ENCODE assay signal across 23 cellular contexts in genomic region chr17:66531826-66532439, GRCh38.
DNase-seq lines count a peak whose midpoint lies in the region; ATAC-seq, FAIRE-seq and TF ChIP-seq lines count a peak whose summit lies in the region.
"Had no signal": no experiment of that assay in that cellular context is flagged by ENCODE, and none has a peak within 500 bp of the region (broad histone marks: within the 10 kb centered on the region; RNA-seq: fewer than 3 reads in every experiment).

No MANE protein-coding gene starts in this region.

- peak overlapping the region; percentile 48 for H3K27ac ChIP-seq in muscle layer of colon (ENCODE audit: low read depth, low read length)
- H3K27ac ChIP-seq: BLaER1, body of pancreas, colonic mucosa, HL-60, neural progenitor cell had no signal

- H3K27ac Mint-ChIP-seq in activated naive CD4-positive, alpha-beta T cell treated with anti-CD3 and anti-CD28 coated beads, Interleukin-2, amount 50 U/mL, for 24 hours: peak overlapping the region; percentile 59
- H3K27ac Mint-ChIP-seq: IgD-negative memory B cell, T-helper 17 cell had no signal

- FAIRE-seq in GM19239 (lab: Jason Lieb, UNC): no peak
- FAIRE-seq: endometrium had no signal

- peaks cover 76% of the 10 kb centered on the region for H3K4me1 Mint-ChIP-seq in activated naive CD4-positive, alpha-beta T cell treated with anti-CD3 and anti-CD28 coated beads, Interleukin-2, amount 50 U/mL, for 24 hours

- TF ChIP-seq CTCF in astrocyte of the spinal cord (IDR thresholded peaks at IDR 0.05; ENCODE audit: low read depth, low read length): no peak

- no peak overlapping the region for H3K9ac ChIP-seq in muscle layer of colon (ENCODE audit: low read length)
- H3K9ac ChIP-seq: BLaER1, neural progenitor cell had no signal

- H3K4me3 ChIP-seq in astrocyte of the spinal cord (ENCODE audit: low read depth, low read length): no peak overlapping the region
- H3K4me3 ChIP-seq in muscle layer of colon (ENCODE audit: low read depth in 1 of 2, low read length in 2 of 2): no peak overlapping the region
- H3K4me3 ChIP-seq: BLaER1, body of pancreas, colonic mucosa, neural progenitor cell, vagina had no signal

- no peaks in the 10 kb centered on the region for H3K36me3 ChIP-seq in muscle layer of colon (ENCODE audit: insufficient read depth, low read length)
- H3K36me3 ChIP-seq: BLaER1, colonic mucosa, neural progenitor cell, vagina had no signal

- H3K4me3 Mint-ChIP-seq in activated naive CD4-positive, alpha-beta T cell treated with anti-CD3 and anti-CD28 coated beads, Interleukin-2, amount 50 U/mL, for 24 hours: no peak overlapping the region
- H3K4me3 Mint-ChIP-seq: activated T-cell treated with anti-CD3 and anti-CD28 coated beads, Interleukin-2, amount 50 U/mL, for 4 hours; IgD-negative memory B cell; T-helper 17 cell had no signal

- H3K9me3 Mint-ChIP-seq in activated naive CD4-positive, alpha-beta T cell treated with anti-CD3 and anti-CD28 coated beads, Interleukin-2, amount 50 U/mL, for 24 hours: no peaks in the 10 kb centered on the region
- H3K9me3 Mint-ChIP-seq: activated naive CD4-positive, alpha-beta T cell treated with anti-CD3 and anti-CD28 coated beads, Interleukin-2, amount 50 U/mL, for 72 hours; activated T-cell treated with anti-CD3 and anti-CD28 coated beads, Interleukin-2, amount 50 U/mL, for 4 hours had no signal

- in situ Hi-C loops in astrocyte of the spinal cord (cut with HindIII; ENCODE audit: low sequenced_read_pairs): no loop called here

- H3K27me3 Mint-ChIP-seq in activated naive CD4-positive, alpha-beta T cell treated with anti-CD3 and anti-CD28 coated beads, Interleukin-2, amount 50 U/mL, for 24 hours: no peaks in the 10 kb centered on the region
- H3K27me3 Mint-ChIP-seq: IgD-negative memory B cell, T-helper 17 cell had no signal

- no peaks in the 10 kb centered on the region for H3K9me3 ChIP-seq in muscle layer of colon (ENCODE audit: low read length)
- H3K9me3 ChIP-seq: BLaER1, body of pancreas, colonic mucosa, vagina had no signal

- no peaks in the 10 kb centered on the region for H3K27me3 ChIP-seq in muscle layer of colon (ENCODE audit: control insufficient read depth in 1 of 2, insufficient read depth in 2 of 2, low read length in 2 of 2)
- H3K27me3 ChIP-seq: BLaER1, body of pancreas, colonic mucosa, neural progenitor cell, vagina had no signal

- DNase-seq in activated naive CD4-positive, alpha-beta T cell (lab: John Stamatoyannopoulos, UW): no peak
- DNase-seq in astrocyte of the spinal cord (ENCODE audit: low read depth, low spot score) (peak; percentile 33), OCI-M2 (lab: John Stamatoyannopoulos, UW; ENCODE audit: unreplicated experiment) (no peak), GM19239 (ENCODE audit: insufficient read length, low spot score) (no peak), SIG-M5 treated with dmso at 0.1 percent for 504 hours (lab: John Stamatoyannopoulos, UW; ENCODE audit: unreplicated experiment) (no peak)
- DNase-seq: activated CD4-positive, alpha-beta T cell treated with anti-CD3 and anti-CD28 coated beads, Interleukin-2, amount 50 U/mL, for 4 hours; activated T-cell treated with anti-CD3 and anti-CD28 coated beads, Interleukin-2, amount 50 U/mL, for 4 hours; body of pancreas; colonic mucosa; left colon; midbrain; SIG-M5; T-helper 17 cell had no signal

- H3K36me3 Mint-ChIP-seq in activated naive CD4-positive, alpha-beta T cell treated with anti-CD3 and anti-CD28 coated beads, Interleukin-2, amount 50 U/mL, for 24 hours: peaks cover 16% of the 10 kb centered on the region
- H3K36me3 Mint-ChIP-seq: neural progenitor cell had no signal

- no peak for ATAC-seq in GM21825 (IDR thresholded peaks at IDR 0.05; ENCODE audit: unreplicated experiment)
- ATAC-seq: activated naive CD4-positive, alpha-beta T cell treated with anti-CD3 and anti-CD28 coated beads, Interleukin-2, amount 50 U/mL, for 72 hours; activated T-cell treated with anti-CD3 and anti-CD28 coated beads, Interleukin-2, amount 50 U/mL, for 4 hours; body of pancreas; left colon; T-helper 17 cell had no signal

- H3K4me1 ChIP-seq in muscle layer of colon (ENCODE audit: insufficient read depth, low read length): peaks cover 40% of the 10 kb centered on the region
- H3K4me1 ChIP-seq: body of pancreas, colonic mucosa had no signal
